1 cellular context compared by ENCODE assay signal in genomic region chr1:161451698-161452348, GRCh38. TPM values are rescaled to one million over a fixed set of nuclear protein-coding genes. Genes with fewer than 3 reads are reported as not detected.
"Had no signal": no experiment of that assay in that cellular context is flagged by ENCODE, and none has a peak within 500 bp of the region (broad histone marks: within the 10 kb centered on the region; RNA-seq: fewer than 3 reads in every experiment).

No MANE protein-coding gene starts in this region.

RNA-seq across cellular contexts. Expression of gene FCGR2A, which starts 53.4 kb away (rescaled TPM):
- total RNA-seq: HT-29 had no signal
